8 cellular contexts compared by ENCODE assay signal in the genomic region with DNA sequence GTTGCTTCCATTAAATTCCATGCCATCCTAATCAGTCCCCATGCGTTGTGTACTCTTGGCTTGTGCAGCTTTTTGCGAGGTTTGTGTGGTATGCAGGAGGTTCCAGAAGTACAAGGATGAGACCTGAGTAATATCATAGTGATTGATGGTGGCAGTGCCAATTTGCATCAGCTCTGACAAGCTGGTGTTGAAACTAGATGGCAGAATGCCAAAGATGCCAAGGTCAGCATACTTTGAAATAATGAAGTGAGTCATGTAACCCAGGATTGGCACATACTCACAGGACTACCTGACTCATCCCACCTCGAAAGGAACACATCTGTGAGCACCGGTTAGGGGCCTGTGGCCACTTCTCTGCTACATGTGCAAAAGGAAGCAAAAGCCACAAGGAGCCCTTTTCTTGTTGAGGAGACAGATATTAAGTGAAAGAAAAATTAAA. TPM values are rescaled to one million over a fixed set of nuclear protein-coding genes. Genes with fewer than 3 reads are reported as not detected.
DNase-seq lines count a peak whose midpoint lies in the region; ATAC-seq and TF ChIP-seq lines count a peak whose summit lies in the region.

No MANE protein-coding gene starts in this region.

- no peak overlapping the region for H3K4me3 ChIP-seq in Jurkat, Clone E6-1 (ENCODE audit: low read length)
- no peak overlapping the region for H3K4me3 ChIP-seq in breast epithelium
- H3K4me3 ChIP-seq in mesenchymal stem cell (ENCODE audit: insufficient read depth in 1 of 2, low read depth in 1 of 2, low read length in 2 of 2) = no peak overlapping the region
- no peak overlapping the region for H3K4me3 ChIP-seq in suprapubic skin

- peak overlapping the region in 1 of 2 experiments; percentile 83 for H3K18ac ChIP-seq in mesenchymal stem cell (ENCODE audit: low read depth in 1 of 2, low read length in 2 of 2)

- no peaks in the 10 kb centered on the region for H3K36me3 ChIP-seq in breast epithelium
- H3K36me3 ChIP-seq in mesenchymal stem cell (ENCODE audit: control insufficient read depth in 1 of 2, insufficient read depth in 2 of 2, low read depth in 1 of 2, low read length in 2 of 2) = no peaks in the 10 kb centered on the region
- no peaks in the 10 kb centered on the region for H3K36me3 ChIP-seq in suprapubic skin

- TF ChIP-seq POLR2A in breast epithelium (IDR thresholded peaks at IDR 0.05) = no peak
- TF ChIP-seq POLR2A in suprapubic skin (IDR thresholded peaks at IDR 0.05) = no peak

- H4K8ac ChIP-seq in mesenchymal stem cell (ENCODE audit: low read length) = peak overlapping the region; percentile 28

- no peak overlapping the region for H2AK5ac ChIP-seq in mesenchymal stem cell (ENCODE audit: low read length, severe bottlenecking)

- intact Hi-C loops in breast epithelium (cut with DNase I; ENCODE audit: low total_unique reads) = no loop called here

- TF ChIP-seq CTCF in breast epithelium (IDR thresholded peaks at IDR 0.05) (no peak), suprapubic skin (IDR thresholded peaks at IDR 0.05) (no peak), GM10266 (IDR thresholded peaks at IDR 0.05; ENCODE audit: control insufficient read depth, insufficient read depth, low read depth, missing control alignments) (no peak)

- H2BK5ac ChIP-seq in mesenchymal stem cell (ENCODE audit: low read depth, low read length, poor library complexity, severe bottlenecking) = no peak overlapping the region

- H3K9me3 ChIP-seq in breast epithelium (no peaks in the 10 kb centered on the region), mesenchymal stem cell (ENCODE audit: control insufficient read depth, low read length) (no peaks in the 10 kb centered on the region), suprapubic skin (no peaks in the 10 kb centered on the region)

- DNase-seq in DMS 273 (lab: John Stamatoyannopoulos, UW; ENCODE audit: unreplicated experiment) (peak; percentile 80), T1000 (lab: John Stamatoyannopoulos, UW) (peak; percentile 80), breast epithelium (ENCODE audit: low spot score in 2 of 2) (peak in 1 of 2 donors; percentile 80), mesenchymal stem cell (peak; percentile 82), suprapubic skin (ENCODE audit: low spot score in 2 of 2) (peak in 1 of 2 donors; percentile 71), GM10266 (ENCODE audit: extremely low spot score) (no peak)
- peak; percentile 75 for DNase-seq in Jurkat, Clone E6-1 (ENCODE audit: low read depth, low spot score)

- no peaks in the 10 kb centered on the region for H3K27me3 ChIP-seq in breast epithelium
- no peaks in the 10 kb centered on the region for H3K27me3 ChIP-seq in mesenchymal stem cell (ENCODE audit: control insufficient read depth in 1 of 2, insufficient read depth in 1 of 2, low read length in 2 of 2)
- no peaks in the 10 kb centered on the region for H3K27me3 ChIP-seq in suprapubic skin

- H3K4me1 ChIP-seq in breast epithelium = peaks cover 12 to 21% of the 10 kb centered on the region in 2 donors
- H3K4me1 ChIP-seq in mesenchymal stem cell (ENCODE audit: control insufficient read depth, insufficient read depth, low read depth, low read length) = peaks cover 13% of the 10 kb centered on the region
- H3K4me1 ChIP-seq in suprapubic skin = peaks cover 65% of the 10 kb centered on the region

- no peak overlapping the region for H2BK15ac ChIP-seq in mesenchymal stem cell (ENCODE audit: low read depth, poor library complexity, severe bottlenecking)

- H3K23ac ChIP-seq in mesenchymal stem cell (ENCODE audit: low read length in 2 of 2) = no peak overlapping the region

- H3K4me2 ChIP-seq in mesenchymal stem cell (ENCODE audit: low read length, poor library complexity, severe bottlenecking) = no peak overlapping the region

- H3K14ac ChIP-seq in mesenchymal stem cell (ENCODE audit: low read length in 2 of 2) = no peak overlapping the region

- H2AFZ ChIP-seq in mesenchymal stem cell (ENCODE audit: low read depth, low read length) = no peak overlapping the region

- H3K27ac ChIP-seq in breast epithelium (peak overlapping the region; percentile 71 to 72), mesenchymal stem cell (ENCODE audit: low read length, poor library complexity, severe bottlenecking) (peak overlapping the region; percentile 65), suprapubic skin (peak overlapping the region; percentile 56)

- H3K79me1 ChIP-seq in mesenchymal stem cell (replicated peaks; ENCODE audit: low read length, poor library complexity, severe bottlenecking) = peaks cover 23% of the 10 kb centered on the region

- peak overlapping the region in 1 of 2 experiments; percentile 24 for H2BK12ac ChIP-seq in mesenchymal stem cell (ENCODE audit: low read length in 2 of 2)

- 35% methylated on average over 4 of the region's 4 CpGs for WGBS in mesenchymal stem cell
- WGBS in suprapubic skin = 27% methylated on average over 4 of the region's 4 CpGs

- no peak overlapping the region for H3K9ac ChIP-seq in mesenchymal stem cell (ENCODE audit: low read length)

- H4K91ac ChIP-seq in mesenchymal stem cell (ENCODE audit: low read length) = no peak overlapping the region

- TF ChIP-seq EP300 in suprapubic skin (IDR thresholded peaks at IDR 0.05) = no peak

- no peak overlapping the region for H2BK120ac ChIP-seq in mesenchymal stem cell (ENCODE audit: low read depth, low read length)

- ATAC-seq in GM21619 (IDR thresholded peaks at IDR 0.05; ENCODE audit: unreplicated experiment) = peak; percentile 87

- H3K4ac ChIP-seq in mesenchymal stem cell (ENCODE audit: low read depth in 1 of 2, low read length in 2 of 2) = no peak overlapping the region

RNA-seq across cellular contexts. Expression of a gene that starts 14.3 kb away (rescaled TPM):
- polyA plus RNA-seq in Jurkat, Clone E6-1 (2012; ENCODE audit: insufficient read depth, insufficient read length) = 11.3 TPM
- 10 to 100 TPM; 22.6 to 34.7 (median 34.0) TPM for total RNA-seq in breast epithelium
- polyA plus RNA-seq in mesenchymal stem cell (2013, experiment 1 of 2) = 6.0 TPM
- 5.4 TPM for polyA plus RNA-seq in mesenchymal stem cell (2013, experiment 2 of 2)
- total RNA-seq in suprapubic skin = 10 to 100 TPM; 35.7 to 63.7 (median 40.2) TPM

RNA-seq across cellular contexts. Expression of a gene that starts 42.5 kb away (rescaled TPM):
- polyA plus RNA-seq in Jurkat, Clone E6-1 (2012; ENCODE audit: insufficient read depth, insufficient read length) = not detected
- total RNA-seq in breast epithelium (not detected), suprapubic skin (not detected)
- not detected for polyA plus RNA-seq in mesenchymal stem cell (2013, experiment 1 of 2)
- not detected for polyA plus RNA-seq in mesenchymal stem cell (2013, experiment 2 of 2)
